Comparison of ENCODE assay signal across 1 cellular context in the genomic region with DNA sequence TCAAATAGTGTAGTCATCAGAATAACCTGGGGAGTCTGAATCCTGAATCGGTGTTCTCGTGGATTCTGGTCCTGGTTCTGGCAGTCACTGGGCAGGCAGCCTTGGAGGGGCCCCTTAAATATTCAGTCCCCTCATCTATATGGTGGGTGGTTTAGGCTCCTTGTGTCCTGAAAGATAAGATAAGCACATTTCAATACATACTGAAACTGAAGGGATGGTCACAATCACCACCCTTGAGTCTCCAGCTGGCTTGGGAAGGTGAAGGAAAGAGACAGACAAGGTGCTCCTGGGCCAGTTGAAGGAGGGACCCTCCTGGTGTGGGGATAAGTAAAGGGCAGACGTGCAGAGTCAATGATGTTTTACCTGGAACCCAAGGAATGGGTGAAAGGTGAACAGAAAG.
TF ChIP-seq lines count a peak whose summit lies in the region.

No MANE protein-coding gene starts in this region.

TF ChIP-seq in K562, 482 proteins besides CTCF, POLR2A, EP300 and RAD21 (continued from another document):
- TF ChIP-seq, protein P1, sequence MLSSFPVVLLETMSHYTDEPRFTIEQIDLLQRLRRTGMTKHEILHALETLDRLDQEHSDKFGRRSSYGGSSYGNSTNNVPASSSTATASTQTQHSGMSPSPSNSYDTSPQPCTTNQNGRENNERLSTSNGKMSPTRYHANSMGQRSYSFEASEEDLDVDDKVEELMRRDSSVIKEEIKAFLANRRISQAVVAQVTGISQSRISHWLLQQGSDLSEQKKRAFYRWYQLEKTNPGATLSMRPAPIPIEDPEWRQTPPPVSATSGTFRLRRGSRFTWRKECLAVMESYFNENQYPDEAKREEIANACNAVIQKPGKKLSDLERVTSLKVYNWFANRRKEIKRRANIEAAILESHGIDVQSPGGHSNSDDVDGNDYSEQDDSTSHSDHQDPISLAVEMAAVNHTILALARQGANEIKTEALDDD (IDR thresholded peaks at IDR 0.05): no peak
- TF ChIP-seq CBFA2T2 (conservative IDR thresholded peaks at IDR 0.05): peak; percentile 81
- TF ChIP-seq, protein P2, sequence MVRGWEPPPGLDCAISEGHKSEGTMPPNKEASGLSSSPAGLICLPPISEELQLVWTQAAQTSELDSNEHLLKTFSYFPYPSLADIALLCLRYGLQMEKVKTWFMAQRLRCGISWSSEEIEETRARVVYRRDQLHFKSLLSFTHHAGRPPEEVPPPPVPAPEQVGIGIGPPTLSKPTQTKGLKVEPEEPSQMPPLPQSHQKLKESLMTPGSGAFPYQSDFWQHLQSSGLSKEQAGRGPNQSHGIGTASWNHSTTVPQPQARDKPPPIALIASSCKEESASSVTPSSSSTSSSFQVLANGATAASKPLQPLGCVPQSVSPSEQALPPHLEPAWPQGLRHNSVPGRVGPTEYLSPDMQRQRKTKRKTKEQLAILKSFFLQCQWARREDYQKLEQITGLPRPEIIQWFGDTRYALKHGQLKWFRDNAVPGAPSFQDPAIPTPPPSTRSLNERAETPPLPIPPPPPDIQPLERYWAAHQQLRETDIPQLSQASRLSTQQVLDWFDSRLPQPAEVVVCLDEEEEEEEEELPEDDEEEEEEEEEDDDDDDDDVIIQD (CRISPR knock-in tag; IDR thresholded peaks at IDR 0.05): no peak
- TF ChIP-seq ZNF24 (IDR thresholded peaks at IDR 0.05): no peak
- TF ChIP-seq, protein P3, sequence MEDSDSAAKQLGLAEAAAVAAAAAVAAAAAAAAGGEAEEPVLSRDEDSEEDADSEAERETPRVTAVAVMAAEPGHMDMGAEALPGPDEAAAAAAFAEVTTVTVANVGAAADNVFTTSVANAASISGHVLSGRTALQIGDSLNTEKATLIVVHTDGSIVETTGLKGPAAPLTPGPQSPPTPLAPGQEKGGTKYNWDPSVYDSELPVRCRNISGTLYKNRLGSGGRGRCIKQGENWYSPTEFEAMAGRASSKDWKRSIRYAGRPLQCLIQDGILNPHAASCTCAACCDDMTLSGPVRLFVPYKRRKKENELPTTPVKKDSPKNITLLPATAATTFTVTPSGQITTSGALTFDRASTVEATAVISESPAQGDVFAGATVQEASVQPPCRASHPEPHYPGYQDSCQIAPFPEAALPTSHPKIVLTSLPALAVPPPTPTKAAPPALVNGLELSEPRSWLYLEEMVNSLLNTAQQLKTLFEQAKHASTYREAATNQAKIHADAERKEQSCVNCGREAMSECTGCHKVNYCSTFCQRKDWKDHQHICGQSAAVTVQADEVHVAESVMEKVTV (CRISPR knock-in tag; IDR thresholded peaks at IDR 0.05): no peak
- TF ChIP-seq CREM (IDR thresholded peaks at IDR 0.05; ENCODE audit: low read depth): no peak
- no peak for TF ChIP-seq E2F3 (CRISPR knock-in tag; IDR thresholded peaks at IDR 0.05)
- no peak for TF ChIP-seq MCM3 (IDR thresholded peaks at IDR 0.05)
- no peak for TF ChIP-seq ZNF717 (CRISPR knock-in tag; IDR thresholded peaks at IDR 0.05)
- TF ChIP-seq, protein P4, sequence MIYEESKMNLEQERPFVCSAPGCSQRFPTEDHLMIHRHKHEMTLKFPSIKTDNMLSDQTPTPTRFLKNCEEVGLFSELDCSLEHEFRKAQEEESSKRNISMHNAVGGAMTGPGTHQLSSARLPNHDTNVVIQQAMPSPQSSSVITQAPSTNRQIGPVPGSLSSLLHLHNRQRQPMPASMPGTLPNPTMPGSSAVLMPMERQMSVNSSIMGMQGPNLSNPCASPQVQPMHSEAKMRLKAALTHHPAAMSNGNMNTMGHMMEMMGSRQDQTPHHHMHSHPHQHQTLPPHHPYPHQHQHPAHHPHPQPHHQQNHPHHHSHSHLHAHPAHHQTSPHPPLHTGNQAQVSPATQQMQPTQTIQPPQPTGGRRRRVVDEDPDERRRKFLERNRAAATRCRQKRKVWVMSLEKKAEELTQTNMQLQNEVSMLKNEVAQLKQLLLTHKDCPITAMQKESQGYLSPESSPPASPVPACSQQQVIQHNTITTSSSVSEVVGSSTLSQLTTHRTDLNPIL (CRISPR knock-in tag; IDR thresholded peaks at IDR 0.05): no peak
- no peak for TF ChIP-seq ESRRA (IDR thresholded peaks at IDR 0.05; ENCODE audit: borderline replicate concordance, low read depth)
- TF ChIP-seq, protein P5, sequence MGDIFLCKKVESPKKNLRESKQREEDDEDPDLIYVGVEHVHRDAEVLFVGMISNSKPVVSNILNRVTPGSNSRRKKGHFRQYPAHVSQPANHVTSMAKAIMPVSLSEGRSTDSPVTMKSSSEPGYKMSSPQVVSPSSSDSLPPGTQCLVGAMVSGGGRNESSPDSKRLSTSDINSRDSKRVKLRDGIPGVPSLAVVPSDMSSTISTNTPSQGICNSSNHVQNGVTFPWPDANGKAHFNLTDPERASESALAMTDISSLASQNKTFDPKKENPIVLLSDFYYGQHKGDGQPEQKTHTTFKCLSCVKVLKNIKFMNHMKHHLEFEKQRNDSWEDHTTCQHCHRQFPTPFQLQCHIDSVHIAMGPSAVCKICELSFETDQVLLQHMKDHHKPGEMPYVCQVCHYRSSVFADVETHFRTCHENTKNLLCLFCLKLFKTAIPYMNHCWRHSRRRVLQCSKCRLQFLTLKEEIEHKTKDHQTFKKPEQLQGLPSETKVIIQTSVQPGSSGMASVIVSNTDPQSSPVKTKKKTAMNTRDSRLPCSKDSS (IDR thresholded peaks at IDR 0.05; ENCODE audit: low read depth, partially characterized antibody): no peak
- TF ChIP-seq ZC3H8 (IDR thresholded peaks at IDR 0.05): no peak
- TF ChIP-seq FOXM1 (IDR thresholded peaks at IDR 0.05; ENCODE audit: low read depth): peak; percentile 19; the same call in 1 of the 2 replicates
- TF ChIP-seq FOXM1 (CRISPR knock-in tag; IDR thresholded peaks at IDR 0.05; ENCODE audit: low read depth): no peak
- no peak for TF ChIP-seq GATAD2A (IDR thresholded peaks at IDR 0.05)
- no peak for TF ChIP-seq OTX1 (CRISPR knock-in tag; IDR thresholded peaks at IDR 0.05)
